In the genomic region with DNA sequence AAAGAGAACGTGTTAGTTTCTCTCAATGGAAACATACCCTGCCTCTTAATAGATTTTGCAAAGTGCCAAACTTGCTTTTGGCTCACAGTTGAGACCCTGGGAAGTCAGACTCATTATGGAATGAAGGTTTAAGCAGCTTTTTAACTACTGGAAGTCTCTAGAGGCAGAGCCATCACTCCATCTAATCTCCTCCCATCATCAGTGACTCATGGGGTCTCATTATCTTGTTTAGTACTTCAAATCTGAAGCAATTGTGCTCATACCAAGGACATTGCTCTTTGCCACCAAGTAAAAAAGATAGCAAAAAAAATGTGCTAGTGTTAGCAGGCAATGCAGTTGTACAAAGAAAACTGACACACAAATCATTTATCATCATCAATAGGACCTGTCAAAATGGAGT, we compare ENCODE assay signal across 29 cellular contexts.
"Had no signal": no experiment of that assay in that cellular context is flagged by ENCODE, and none has a peak within 500 bp of the region (broad histone marks: within the 10 kb centered on the region; RNA-seq: fewer than 3 reads in every experiment).

No MANE protein-coding gene starts in this region.

- H3K27ac ChIP-seq: lower lobe of right lung, neutrophil, parathyroid adenoma, psoas muscle, right lobe of liver, tibial nerve, uterus had no signal

- H3K36me3 Mint-ChIP-seq: mesothelial cell of epicardium; stimulated activated memory B cell treated with anti-CD40 and anti-IgM and Interleukin-4, amounts not matched to agents 10 μg/mL and 1 μg/mL and 100 μg/mL, for 72 hours; type B pancreatic cell had no signal

- H3K79me2 ChIP-seq: parathyroid adenoma had no signal

- H3K9ac ChIP-seq: parathyroid adenoma had no signal

- ATAC-seq: left cardiac atrium; left lobe of liver; left ventricle myocardium superior; lower lobe of right lung; naive thymus-derived CD4-positive, alpha-beta T cell; natural killer cell treated with Interleukin-12 subunit alpha and Interleukin-12 subunit beta and Interleukin-15 and Interleukin-18, amount 100 ng/mL, for 72 hours; psoas muscle; right lobe of liver; stimulated activated memory B cell treated with anti-CD40 and anti-IgM and Interleukin-4, amounts not matched to agents 10 μg/mL and 1 μg/mL and 100 μg/mL, for 72 hours; stimulated activated naive CD8-positive, alpha-beta T cell treated with anti-CD3 and anti-CD28 coated beads, Interleukin-15, amount 100 ng/mL, for 72 hours had no signal

- H3K27ac Mint-ChIP-seq: mesothelial cell of epicardium; naive thymus-derived CD4-positive, alpha-beta T cell; natural killer cell treated with Interleukin-12 subunit alpha and Interleukin-12 subunit beta and Interleukin-15 and Interleukin-18, amount 100 ng/mL, for 72 hours; stimulated activated memory B cell treated with anti-CD40 and anti-IgM and Interleukin-4, amounts not matched to agents 10 μg/mL and 1 μg/mL and 100 μg/mL, for 72 hours; stimulated activated naive CD8-positive, alpha-beta T cell treated with anti-CD3 and anti-CD28 coated beads, Interleukin-15, amount 100 ng/mL, for 72 hours; type B pancreatic cell had no signal

- H3K27me3 Mint-ChIP-seq: naive thymus-derived CD4-positive, alpha-beta T cell; natural killer cell treated with Interleukin-12 subunit alpha and Interleukin-12 subunit beta and Interleukin-15 and Interleukin-18, amount 100 ng/mL, for 72 hours; stimulated activated memory B cell treated with anti-CD40 and anti-IgM and Interleukin-4, amounts not matched to agents 10 μg/mL and 1 μg/mL and 100 μg/mL, for 72 hours; stimulated activated naive CD8-positive, alpha-beta T cell treated with anti-CD3 and anti-CD28 coated beads, Interleukin-15, amount 100 ng/mL, for 72 hours had no signal

- H3K4me2 ChIP-seq: smooth muscle cell had no signal

- H2AFZ ChIP-seq: parathyroid adenoma had no signal

- H3K4me3 ChIP-seq: lower lobe of right lung, psoas muscle, right lobe of liver, smooth muscle cell, tibial nerve, uterus had no signal

- H3K27me3 ChIP-seq: neutrophil, right lobe of liver, tibial nerve, uterus had no signal

- H3K4me1 Mint-ChIP-seq: mesothelial cell of epicardium; naive thymus-derived CD4-positive, alpha-beta T cell; neural crest cell; stimulated activated memory B cell treated with anti-CD40 and anti-IgM and Interleukin-4, amounts not matched to agents 10 μg/mL and 1 μg/mL and 100 μg/mL, for 72 hours; stimulated activated naive CD8-positive, alpha-beta T cell treated with anti-CD3 and anti-CD28 coated beads, Interleukin-15, amount 100 ng/mL, for 72 hours had no signal

- H3K4me1 ChIP-seq: lower lobe of right lung, parathyroid adenoma, psoas muscle, right lobe of liver, tibial nerve, uterus had no signal

- H3K36me3 ChIP-seq: lower lobe of right lung, neutrophil, right lobe of liver, tibial nerve, uterus had no signal

- DNase-seq: hippocampal formation; kidney glomerular epithelial cell; left cardiac atrium; left ventricle myocardium superior; lower lobe of right lung; mammary epithelial cell; mesenchymal stem cell; naive thymus-derived CD4-positive, alpha-beta T cell; occipital lobe; psoas muscle; right lobe of liver; stimulated activated CD4-positive, alpha-beta T cell treated with anti-CD3 and anti-CD28 coated beads, Interleukin-1b, Interleukin-23, amount 100 ng/mL, for 48 hours; stimulated activated CD4-positive, alpha-beta T cell treated with anti-CD3 and anti-CD28 coated beads, Interleukin-2, amount 100 ng/mL, for 48 hours; stimulated activated CD4-positive, alpha-beta T cell treated with anti-CD3 and anti-CD28 coated beads, Interleukin-4, amount 100 ng/mL, for 4 hours; stimulated activated CD8-positive, alpha-beta memory T cell treated with anti-CD3 and anti-CD28 coated beads, Interleukin-4, amount 100 ng/mL, for 48 hours; stimulated activated naive CD4-positive, alpha-beta T cell treated with Interleukin-2 at 50 U/mL for 16 hours; stimulated activated naive CD8-positive, alpha-beta T cell treated with anti-CD3 and anti-CD28 coated beads, Interleukin-15, amount 100 ng/mL, for 72 hours; substantia nigra; uterus had no signal

- H3K9me3 Mint-ChIP-seq: mesothelial cell of epicardium; stimulated activated memory B cell treated with anti-CD40 and anti-IgM and Interleukin-4, amounts not matched to agents 10 μg/mL and 1 μg/mL and 100 μg/mL, for 72 hours; type B pancreatic cell had no signal

- H3K4me3 Mint-ChIP-seq: mesothelial cell of epicardium; naive thymus-derived CD4-positive, alpha-beta T cell; natural killer cell treated with Interleukin-12 subunit alpha and Interleukin-12 subunit beta and Interleukin-15 and Interleukin-18, amount 100 ng/mL, for 72 hours; neural crest cell; stimulated activated memory B cell treated with anti-CD40 and anti-IgM and Interleukin-4, amounts not matched to agents 10 μg/mL and 1 μg/mL and 100 μg/mL, for 72 hours; stimulated activated naive CD8-positive, alpha-beta T cell treated with anti-CD3 and anti-CD28 coated beads, Interleukin-15, amount 100 ng/mL, for 72 hours; type B pancreatic cell had no signal
